8 cellular contexts compared by ENCODE assay signal in genomic region chrX:17590892-17591740, GRCh38.
DNase-seq lines count a peak whose midpoint lies in the region; ATAC-seq and TF ChIP-seq lines count a peak whose summit lies in the region.

No MANE protein-coding gene starts in this region.

- H3K9me3 ChIP-seq in RWPE2 (ENCODE audit: severe bottlenecking) (no peaks in the 10 kb centered on the region), left lung (no peaks in the 10 kb centered on the region)

- H3K27ac ChIP-seq in RWPE2 (ENCODE audit: poor library complexity, severe bottlenecking) (peak overlapping the region; percentile 14), caudate nucleus (ENCODE audit: low read depth, low read length) (no peak overlapping the region), left lung (no peak overlapping the region)

- H3K4me3 ChIP-seq in RWPE2 (ENCODE audit: severe bottlenecking) (no peak overlapping the region), left lung (no peak overlapping the region)

- no peaks in the 10 kb centered on the region for H3K36me3 ChIP-seq in RWPE2 (ENCODE audit: low read depth)
- H3K36me3 ChIP-seq in left lung: no peaks in the 10 kb centered on the region

- TF ChIP-seq CTCF in RWPE2 (IDR thresholded peaks at IDR 0.05; ENCODE audit: poor library complexity, severe bottlenecking): peak; percentile 71
- TF ChIP-seq CTCF in left lung (IDR thresholded peaks at IDR 0.05): peak; percentile 45 to 55

- peak; percentile 79 for DNase-seq in DMS53 (lab: John Stamatoyannopoulos, UW)
- peak; percentile 82 for DNase-seq in M059J (ENCODE audit: low read depth)
- DNase-seq in RWPE2 (ENCODE audit: low spot score): no peak
- DNase-seq in caudate nucleus (lab: John Stamatoyannopoulos, UW): peak in 45 of 61 donors; percentile 0 to 64 (median 5)
- peak in 1 of 2 donors; percentile 44 for DNase-seq in left lung
- peak in 2 of 3 experiments; percentile 9 to 30 for DNase-seq in stimulated activated CD4-positive, alpha-beta T cell treated with anti-CD3 and anti-CD28 coated beads, TNF-alpha, amount 100 ng/mL, for 24 hours (ENCODE audit: low read depth in 3 of 3)

- H3K27me3 ChIP-seq in RWPE2 (ENCODE audit: insufficient read depth, poor library complexity, severe bottlenecking): no peaks in the 10 kb centered on the region
- H3K27me3 ChIP-seq in left lung: no peaks in the 10 kb centered on the region

- ATAC-seq in GM21390 (IDR thresholded peaks at IDR 0.05; ENCODE audit: unreplicated experiment) (peak; percentile 62), RWPE2 (ENCODE audit: low read depth) (peak; percentile 69), left lung (peak; percentile 87), HG02981 (IDR thresholded peaks at IDR 0.05; ENCODE audit: unreplicated experiment) (no peak)

- H3K4me1 ChIP-seq in RWPE2 (ENCODE audit: insufficient read depth, poor library complexity, severe bottlenecking) (peaks cover 22% of the 10 kb centered on the region), left lung (no peaks in the 10 kb centered on the region)

- intact Hi-C loops in left lung (cut with DNase I): no loop called here
